In the genomic region with DNA sequence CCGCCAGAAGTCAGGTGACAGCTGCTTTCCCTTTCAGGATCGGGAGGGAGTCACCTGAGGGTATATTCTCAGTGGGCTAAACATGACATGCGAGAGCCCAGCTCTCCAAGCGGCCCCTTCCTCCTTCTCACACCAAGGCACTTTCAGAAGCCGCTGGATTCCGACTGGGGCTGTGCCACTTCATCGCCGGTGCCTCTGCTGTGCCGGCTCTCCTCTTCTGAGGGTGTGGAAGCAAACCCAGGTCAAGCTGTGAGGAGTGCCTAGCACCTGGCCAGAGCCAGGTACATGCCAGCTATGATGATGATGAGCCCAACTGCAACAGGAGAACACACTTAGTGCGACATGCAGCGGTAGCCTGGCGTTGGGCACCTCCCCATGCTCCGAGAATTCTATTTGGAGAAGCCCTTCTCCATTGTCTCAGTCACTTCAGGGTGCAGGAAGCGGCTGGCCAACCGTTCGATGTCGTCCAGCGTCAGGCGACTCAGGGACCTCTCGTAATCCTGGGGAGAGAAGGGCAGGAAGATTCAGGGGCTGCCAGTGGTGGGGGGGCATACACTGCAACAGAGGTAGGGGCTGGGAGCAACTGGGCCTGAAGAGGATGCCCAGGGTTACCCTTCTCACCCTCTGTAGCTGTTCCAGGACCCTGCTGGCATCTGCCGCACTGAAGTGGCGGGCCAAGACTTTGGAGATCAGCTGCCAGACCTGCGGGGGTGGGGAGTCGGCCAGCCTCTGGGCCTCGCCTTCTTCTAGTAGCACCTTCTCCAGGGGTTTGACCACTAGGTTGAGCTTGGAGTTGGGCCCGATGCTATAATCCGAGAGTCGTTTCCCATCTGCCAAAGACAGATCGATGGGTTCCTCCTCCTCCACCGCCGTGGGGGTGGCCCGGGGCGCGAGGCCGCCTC, we compare ENCODE assay signal across 1 cellular context.
TF ChIP-seq lines count a peak whose summit lies in the region.

No MANE protein-coding gene starts in this region.

TF ChIP-seq in IMR-90, 13 proteins besides CTCF, POLR2A, EP300 and RAD21 (continued from another document):
- TF ChIP-seq, protein P1, sequence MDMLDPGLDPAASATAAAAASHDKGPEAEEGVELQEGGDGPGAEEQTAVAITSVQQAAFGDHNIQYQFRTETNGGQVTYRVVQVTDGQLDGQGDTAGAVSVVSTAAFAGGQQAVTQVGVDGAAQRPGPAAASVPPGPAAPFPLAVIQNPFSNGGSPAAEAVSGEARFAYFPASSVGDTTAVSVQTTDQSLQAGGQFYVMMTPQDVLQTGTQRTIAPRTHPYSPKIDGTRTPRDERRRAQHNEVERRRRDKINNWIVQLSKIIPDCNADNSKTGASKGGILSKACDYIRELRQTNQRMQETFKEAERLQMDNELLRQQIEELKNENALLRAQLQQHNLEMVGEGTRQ (IDR thresholded peaks at IDR 0.05; ENCODE audit: low read depth, low read length): no peak
- TF ChIP-seq MAZ (IDR thresholded peaks at IDR 0.05; ENCODE audit: borderline replicate concordance, low read depth, low read length) (no peak), NFE2L2 (IDR thresholded peaks at IDR 0.05; ENCODE audit: low read depth, low read length) (no peak), FOS (IDR thresholded peaks at IDR 0.05; ENCODE audit: low read depth, low read length) (no peak), CEBPB (IDR thresholded peaks at IDR 0.05; ENCODE audit: low read depth, low read length) (no peak), CHD1 (IDR thresholded peaks at IDR 0.05; ENCODE audit: low read depth, low read length) (no peak), BHLHE40 (IDR thresholded peaks at IDR 0.05; ENCODE audit: low read depth, low read length) (no peak), RFX5 (IDR thresholded peaks at IDR 0.05; ENCODE audit: low read depth, low read length) (no peak), RCOR1 (IDR thresholded peaks at IDR 0.05; ENCODE audit: insufficient replicate concordance, low read length) (no peak), SMC3 (IDR thresholded peaks at IDR 0.05; ENCODE audit: low read depth, low read length) (no peak), MXI1 (IDR thresholded peaks at IDR 0.05; ENCODE audit: borderline replicate concordance, low read depth, low read length) (no peak)
- TF ChIP-seq, protein P2, sequence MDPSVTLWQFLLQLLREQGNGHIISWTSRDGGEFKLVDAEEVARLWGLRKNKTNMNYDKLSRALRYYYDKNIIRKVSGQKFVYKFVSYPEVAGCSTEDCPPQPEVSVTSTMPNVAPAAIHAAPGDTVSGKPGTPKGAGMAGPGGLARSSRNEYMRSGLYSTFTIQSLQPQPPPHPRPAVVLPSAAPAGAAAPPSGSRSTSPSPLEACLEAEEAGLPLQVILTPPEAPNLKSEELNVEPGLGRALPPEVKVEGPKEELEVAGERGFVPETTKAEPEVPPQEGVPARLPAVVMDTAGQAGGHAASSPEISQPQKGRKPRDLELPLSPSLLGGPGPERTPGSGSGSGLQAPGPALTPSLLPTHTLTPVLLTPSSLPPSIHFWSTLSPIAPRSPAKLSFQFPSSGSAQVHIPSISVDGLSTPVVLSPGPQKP (IDR thresholded peaks at IDR 0.05; ENCODE audit: borderline replicate concordance, low read depth, low read length): no peak
TF ChIP-seq in IMR-90: peak in this region for 0.
